1 cellular context compared by ENCODE assay signal in genomic region chr9:133714606-133715294, GRCh38.
TF ChIP-seq lines count a peak whose summit lies in the region.

No MANE protein-coding gene starts in this region.

TF ChIP-seq in GM23338, 12 proteins besides CTCF, POLR2A, EP300 and RAD21 (continued from another document):
- TF ChIP-seq ZNF462 (CRISPR knock-in tag; IDR thresholded peaks at IDR 0.05) = no peak
